ENCODE assay signal across 13 cellular contexts in the genomic region with DNA sequence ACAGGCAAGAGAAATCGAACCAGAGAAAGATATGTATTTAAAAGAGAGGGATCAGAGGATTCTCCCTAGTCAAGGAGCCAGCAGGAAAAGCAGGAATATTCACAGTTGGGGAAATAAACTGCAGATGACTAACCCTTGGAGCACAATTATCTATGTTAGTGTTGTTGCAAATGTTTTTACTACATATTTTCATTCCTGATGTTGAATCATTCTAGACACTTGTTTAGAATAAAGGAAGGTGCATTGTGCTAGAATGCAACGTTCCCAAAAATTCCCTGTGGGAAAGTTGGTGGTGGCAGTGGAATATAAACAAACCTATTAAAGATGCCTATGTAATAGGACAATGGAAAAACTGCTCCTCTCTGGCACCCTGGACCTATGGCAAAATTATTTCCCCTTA.
DNase-seq lines count a peak whose midpoint lies in the region; TF ChIP-seq lines count a peak whose summit lies in the region.
"Had no signal": no experiment of that assay in that cellular context is flagged by ENCODE, and none has a peak within 500 bp of the region (broad histone marks: within the 10 kb centered on the region; RNA-seq: fewer than 3 reads in every experiment).

No MANE protein-coding gene starts in this region.

- H3K36me3 ChIP-seq in right atrium auricular region = no peaks in the 10 kb centered on the region
- H3K36me3 ChIP-seq in prostate gland = no peaks in the 10 kb centered on the region
- H3K36me3 ChIP-seq: left lung had no signal

- no peak overlapping the region for H3K4me3 Mint-ChIP-seq in nephron
- H3K4me3 Mint-ChIP-seq in activated naive CD4-positive, alpha-beta T cell treated with anti-CD3 and anti-CD28 coated beads, Interleukin-2, amount 10 ng/mL, durations not matched to agents 7 days and 5 days = no peak overlapping the region
- H3K4me3 Mint-ChIP-seq: activated CD8-positive, alpha-beta T cell treated with anti-CD3 and anti-CD28 coated beads for 36 hours; effector memory CD8-positive, alpha-beta T cell; naive thymus-derived CD4-positive, alpha-beta T cell had no signal

- no peak for TF ChIP-seq POLR2A in prostate gland (IDR thresholded peaks at IDR 0.05)

- no peaks in the 10 kb centered on the region for H3K27me3 Mint-ChIP-seq in nephron (ENCODE audit: low read depth)
- peaks cover 5% of the 10 kb centered on the region for H3K27me3 Mint-ChIP-seq in activated naive CD4-positive, alpha-beta T cell treated with anti-CD3 and anti-CD28 coated beads, Interleukin-2, amount 10 ng/mL, durations not matched to agents 7 days and 5 days

- intact Hi-C loops in cardiac septum (cut with DNase I) (loop anchor here (10.0 kb wide), 1 partner anchor 169 kb away; no protein-coding TSS in a partner anchor), prostate gland (cut with DNase I) (no loop called here)

- H3K4me3 ChIP-seq in right atrium auricular region = no peak overlapping the region
- no peak overlapping the region for H3K4me3 ChIP-seq in prostate gland
- H3K4me3 ChIP-seq: left lung had no signal

- H3K9me3 Mint-ChIP-seq in nephron = no peaks in the 10 kb centered on the region
- H3K9me3 Mint-ChIP-seq in activated naive CD4-positive, alpha-beta T cell treated with anti-CD3 and anti-CD28 coated beads, Interleukin-2, amount 10 ng/mL, durations not matched to agents 7 days and 5 days = no peaks in the 10 kb centered on the region
- H3K9me3 Mint-ChIP-seq: activated CD8-positive, alpha-beta T cell treated with anti-CD3 and anti-CD28 coated beads for 36 hours; effector memory CD8-positive, alpha-beta T cell had no signal

- 27% methylated on average over 2 of the region's 2 CpGs for WGBS in prostate gland

- peak overlapping the region in 2 of 3 experiments; percentile 32 to 58 for H3K27ac Mint-ChIP-seq in nephron
- no peak overlapping the region for H3K27ac Mint-ChIP-seq in activated naive CD4-positive, alpha-beta T cell treated with anti-CD3 and anti-CD28 coated beads, Interleukin-2, amount 10 ng/mL, durations not matched to agents 7 days and 5 days
- H3K27ac Mint-ChIP-seq: activated CD8-positive, alpha-beta T cell treated with anti-CD3 and anti-CD28 coated beads for 36 hours; effector memory CD8-positive, alpha-beta T cell; naive thymus-derived CD4-positive, alpha-beta T cell had no signal

- CTCF ChIA-PET in activated naive CD4-positive, alpha-beta T cell treated with anti-CD3 and anti-CD28 coated beads, Interleukin-2, amount 10 ng/mL, durations not matched to agents 7 days and 5 days (lab: Charles Lee) = no interaction called here

- H3K4me1 ChIP-seq in right atrium auricular region (peaks cover 0 to 21% of the 10 kb centered on the region in 2 donors), prostate gland (replicated peaks) (no peaks in the 10 kb centered on the region)

- H3K27me3 ChIP-seq in right atrium auricular region (no peaks in the 10 kb centered on the region), prostate gland (replicated peaks; ENCODE audit: insufficient read depth) (no peaks in the 10 kb centered on the region)
- H3K27me3 ChIP-seq: left lung had no signal

- peak overlapping the region; percentile 7 to 74 for H3K27ac ChIP-seq in right atrium auricular region
- no peak overlapping the region for H3K27ac ChIP-seq in prostate gland

- DNase-seq in right atrium auricular region (ENCODE audit: low spot score) (no peak), cardiac septum (ENCODE audit: low spot score) (no peak), dermis microvascular lymphatic vessel endothelial cell (ENCODE audit: low read depth in 2 of 2) (peak; percentile 58 to 72), prostate gland (ENCODE audit: low spot score) (no peak), NCI-H1694 (lab: John Stamatoyannopoulos, UW) (no peak)
- DNase-seq in activated T-cell treated with anti-CD3 and anti-CD28 coated beads, Interleukin-2, amount 50 U/mL, for 1 hour = no peak
- no peak for DNase-seq in activated naive CD4-positive, alpha-beta T cell treated with anti-CD3 and anti-CD28 coated beads, Interleukin-2, amount 10 ng/mL, durations not matched to agents 7 days and 5 days
- DNase-seq: activated CD8-positive, alpha-beta T cell treated with anti-CD3 and anti-CD28 coated beads for 36 hours; effector memory CD8-positive, alpha-beta T cell; left lung; naive thymus-derived CD4-positive, alpha-beta T cell; stimulated activated CD4-positive, alpha-beta T cell treated with anti-CD3 and anti-CD28 coated beads, Interleukin-4, amount 100 ng/mL, for 24 hours had no signal

- no peaks in the 10 kb centered on the region for H3K9me3 ChIP-seq in right atrium auricular region
- H3K9me3 ChIP-seq in prostate gland = no peaks in the 10 kb centered on the region
- H3K9me3 ChIP-seq: left lung had no signal

- peaks cover 14% of the 10 kb centered on the region for H3K36me3 Mint-ChIP-seq in nephron (ENCODE audit: low read depth)
- H3K36me3 Mint-ChIP-seq in activated naive CD4-positive, alpha-beta T cell treated with anti-CD3 and anti-CD28 coated beads, Interleukin-2, amount 10 ng/mL, durations not matched to agents 7 days and 5 days = no peaks in the 10 kb centered on the region
- H3K36me3 Mint-ChIP-seq: naive thymus-derived CD4-positive, alpha-beta T cell had no signal

- H3K4me1 Mint-ChIP-seq in nephron = peaks cover 30% of the 10 kb centered on the region
- no peaks in the 10 kb centered on the region for H3K4me1 Mint-ChIP-seq in activated naive CD4-positive, alpha-beta T cell treated with anti-CD3 and anti-CD28 coated beads, Interleukin-2, amount 10 ng/mL, durations not matched to agents 7 days and 5 days
- H3K4me1 Mint-ChIP-seq: naive thymus-derived CD4-positive, alpha-beta T cell had no signal

- no peak for TF ChIP-seq CTCF in right atrium auricular region (IDR thresholded peaks at IDR 0.05)
- no peak for TF ChIP-seq CTCF in nephron (IDR thresholded peaks at IDR 0.05; ENCODE audit: unreplicated experiment in 3 of 3)
- no peak for TF ChIP-seq CTCF in prostate gland (IDR thresholded peaks at IDR 0.05)

Comparison
In these comparisons a context has a peak if more than half of its experiments do, and no peak if none do; other contexts are left out.
1. DNase-seq: peak in dermis microvascular lymphatic vessel endothelial cell (2 of 2); none in right atrium auricular region (single experiment), cardiac septum (single experiment), prostate gland (single experiment), NCI-H1694 (single experiment), activated T-cell treated with anti-CD3 and anti-CD28 coated beads, Interleukin-2, amount 50 U/mL, for 1 hour (single experiment) and activated naive CD4-positive, alpha-beta T cell treated with anti-CD3 and anti-CD28 coated beads, Interleukin-2, amount 10 ng/mL, durations not matched to agents 7 days and 5 days (single experiment).
2. H3K27ac ChIP-seq: peak in right atrium auricular region (2 of 2); none in prostate gland (0 of 2).